Comparison of ENCODE assay signal across 8 cellular contexts in the genomic region with DNA sequence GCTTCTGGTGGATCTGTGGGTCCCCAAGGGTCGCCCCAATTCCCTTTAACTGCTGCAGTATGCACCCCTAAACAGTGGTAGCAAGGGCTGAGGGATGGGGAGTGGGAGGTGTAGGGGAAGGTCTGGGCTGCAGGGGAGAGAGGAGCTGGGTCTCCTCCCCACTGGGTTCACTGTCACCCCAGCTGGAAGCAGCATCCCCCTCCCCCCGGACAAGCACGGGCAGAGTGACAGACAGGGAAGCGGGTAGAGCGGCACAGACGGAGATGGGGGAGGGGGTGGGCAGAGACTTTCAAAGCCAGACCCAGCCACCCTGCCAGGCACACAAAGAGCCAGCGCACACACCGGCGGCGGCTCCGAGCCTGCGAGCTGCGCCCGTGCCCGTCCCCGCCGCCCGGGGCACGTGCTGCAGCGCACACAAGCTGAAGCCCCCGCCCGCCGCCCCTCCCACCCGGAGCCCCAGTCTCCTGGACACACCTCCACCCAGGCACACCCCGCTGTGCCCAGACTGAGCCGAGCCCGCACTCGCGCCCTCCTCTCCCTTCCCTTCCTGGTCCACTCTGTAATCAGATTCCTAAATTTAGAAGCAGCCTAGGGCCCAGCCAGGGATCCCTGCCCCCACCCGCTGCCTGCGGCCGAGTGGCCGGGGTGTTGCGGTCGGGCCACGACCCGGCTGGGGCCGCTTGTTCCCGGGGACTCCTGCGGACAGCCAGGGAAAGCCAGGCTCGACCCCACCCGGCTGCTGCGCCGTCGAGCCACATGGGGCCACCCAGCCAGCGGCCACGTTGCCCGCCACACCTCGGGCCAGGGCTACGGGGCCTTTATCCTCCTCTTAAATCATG. TPM values are rescaled to one million over a fixed set of nuclear protein-coding genes. Genes with fewer than 3 reads are reported as not detected.
DNase-seq lines count a peak whose midpoint lies in the region; ATAC-seq and TF ChIP-seq lines count a peak whose summit lies in the region.

No MANE protein-coding gene starts in this region.

- H3K79me2 ChIP-seq in smooth muscle cell (ENCODE audit: low read depth), result no peaks in the 10 kb centered on the region

- peak overlapping the region; percentile 99 for H3K4me2 ChIP-seq in smooth muscle cell

- intact Hi-C loops in CD4-positive, alpha-beta T cell (cut with DNase I, micrococcal nuclease), result no loop called here
- intact Hi-C loops in MCF 10A (cut with micrococcal nuclease), result no loop called here

- H4K20me1 ChIP-seq in smooth muscle cell (ENCODE audit: low read depth), result peaks cover 16% of the 10 kb centered on the region

- BruUV-seq in MCF 10A (replicated peaks; lab: Mats Ljungman, UMichigan), result no TSS peak

- H3K36me3 Mint-ChIP-seq in CD4-positive, alpha-beta T cell (ENCODE audit: low read depth), result no peaks in the 10 kb centered on the region
- H3K36me3 Mint-ChIP-seq in IgD-negative memory B cell, result no peaks in the 10 kb centered on the region
- no peaks in the 10 kb centered on the region for H3K36me3 Mint-ChIP-seq in MCF 10A (ENCODE audit: insufficient read depth, unreplicated experiment)

- H3K9me3 ChIP-seq in CD4-positive, alpha-beta T cell (ENCODE audit: control insufficient read depth, low read length), result no peaks in the 10 kb centered on the region
- H3K9me3 ChIP-seq in smooth muscle cell (replicated peaks; ENCODE audit: low read depth), result no peaks in the 10 kb centered on the region

- no peaks in the 10 kb centered on the region for H3K36me3 ChIP-seq in smooth muscle cell (ENCODE audit: low read depth)

- peak in 5 of 10 experiments; percentile 16 to 37 (median 29) for DNase-seq in CD4-positive, alpha-beta T cell
- no peak for DNase-seq in RWPE1 (ENCODE audit: low spot score)
- peak; percentile 23 for DNase-seq in MCF 10A (ENCODE audit: unreplicated experiment)
- peak; percentile 68 for DNase-seq in iPS-NIHi7 (ENCODE audit: extremely low spot score)
- peak; percentile 55 for DNase-seq in smooth muscle cell (lab: John Stamatoyannopoulos, UW; ENCODE audit: unreplicated experiment)

- H3K27ac Mint-ChIP-seq in CD4-positive, alpha-beta T cell, result no peak overlapping the region
- H3K27ac Mint-ChIP-seq in IgD-negative memory B cell (peak overlapping the region in 1 of 3 donors; percentile 3), MCF 10A (ENCODE audit: low read depth, unreplicated experiment) (no peak overlapping the region)

- H3K27me3 Mint-ChIP-seq in CD4-positive, alpha-beta T cell, result no peaks in the 10 kb centered on the region
- peaks cover 11% of the 10 kb centered on the region for H3K27me3 Mint-ChIP-seq in IgD-negative memory B cell
- H3K27me3 Mint-ChIP-seq in MCF 10A (ENCODE audit: insufficient read depth, unreplicated experiment), result no peaks in the 10 kb centered on the region

- peaks cover 16% of the 10 kb centered on the region for H3K4me1 Mint-ChIP-seq in CD4-positive, alpha-beta T cell (ENCODE audit: low read depth)
- H3K4me1 Mint-ChIP-seq in IgD-negative memory B cell, result peaks cover 0 to 8% (median 3%) of the 10 kb centered on the region in 3 donors
- peaks cover 6% of the 10 kb centered on the region for H3K4me1 Mint-ChIP-seq in MCF 10A (ENCODE audit: insufficient read depth, unreplicated experiment)

- TF ChIP-seq CTCF in CD4-positive, alpha-beta T cell (IDR thresholded peaks at IDR 0.05), result no peak
- TF ChIP-seq CTCF in RWPE1 (conservative IDR thresholded peaks at IDR 0.05; ENCODE audit: low read depth), result no peak
- TF ChIP-seq CTCF in MCF 10A (IDR thresholded peaks at IDR 0.05; ENCODE audit: unreplicated experiment), result no peak
- TF ChIP-seq CTCF in smooth muscle cell (IDR thresholded peaks at IDR 0.05; ENCODE audit: borderline replicate concordance, insufficient read depth, poor library complexity, severe bottlenecking), result no peak

- H3F3A ChIP-seq in smooth muscle cell (ENCODE audit: low read depth), result no peaks in the 10 kb centered on the region

- H3K4me1 ChIP-seq in smooth muscle cell (ENCODE audit: low read depth), result peaks cover 44% of the 10 kb centered on the region

- POLR2A ChIA-PET in CD4-positive, alpha-beta T cell (lab: Charles Lee), result interaction anchor here (1.3 to 2.9 kb wide), 3 partner anchors 29 to 79 kb away, joined by 4 to 13 read pairs (median 7); partner anchors contain the start of gene MARK2
- POLR2A ChIA-PET in RWPE1 (lab: Yijun Ruan, JAX; ENCODE audit: low non-redundant PET), result no interaction called here
- POLR2A ChIA-PET in MCF 10A (lab: Yijun Ruan, JAX), result interaction anchor here (0.5 kb wide), 1 partner anchor 1377 kb away, joined by 3 read pairs; no protein-coding TSS in a partner anchor

- H3K9me3 Mint-ChIP-seq in CD4-positive, alpha-beta T cell, result no peaks in the 10 kb centered on the region
- H3K9me3 Mint-ChIP-seq in IgD-negative memory B cell (no peaks in the 10 kb centered on the region), MCF 10A (ENCODE audit: unreplicated experiment) (no peaks in the 10 kb centered on the region)

- H3K4me3 ChIP-seq in smooth muscle cell, result peak overlapping the region; percentile 67

- ATAC-seq in CD4-positive, alpha-beta T cell (ENCODE audit: poor library complexity), result peak; percentile 47
- no peak for ATAC-seq in HG03571 (IDR thresholded peaks at IDR 0.05; ENCODE audit: unreplicated experiment)
- no peak for ATAC-seq in HG02852 (IDR thresholded peaks at IDR 0.05; ENCODE audit: unreplicated experiment)

- H3K27me3 ChIP-seq in CD4-positive, alpha-beta T cell (ENCODE audit: control insufficient read depth, insufficient read depth, low read length), result no peaks in the 10 kb centered on the region
- H3K27me3 ChIP-seq in smooth muscle cell (ENCODE audit: low read depth), result no peaks in the 10 kb centered on the region

- WGBS in smooth muscle cell (ENCODE audit: low lambda C conversion rate), result 5% methylated on average over 32 of the region's 50 CpGs

- no peak overlapping the region for H2AFZ ChIP-seq in smooth muscle cell (ENCODE audit: low read depth)

- peak overlapping the region; percentile 3 for H3K9ac ChIP-seq in smooth muscle cell (ENCODE audit: low read depth)

- CTCF ChIA-PET in CD4-positive, alpha-beta T cell (lab: Charles Lee), result interaction anchor here (1.1 to 1.5 kb wide), 3 partner anchors 11 to 81 kb away, joined by 3 to 6 read pairs (median 3); no protein-coding TSS in a partner anchor
- CTCF ChIA-PET in RWPE1 (lab: Yijun Ruan, JAX) (no interaction called here), MCF 10A (lab: Yijun Ruan, JAX) (interaction anchor here (0.6 to 1.4 kb wide), 5 partner anchors 11 to 362 kb away, joined by 3 to 5 read pairs (median 4); no protein-coding TSS in a partner anchor)

- H3K27ac ChIP-seq in CD4-positive, alpha-beta T cell (ENCODE audit: low read depth, low read length), result no peak overlapping the region
- H3K27ac ChIP-seq in RWPE1 (peak overlapping the region; percentile 72), smooth muscle cell (ENCODE audit: low read depth) (peak overlapping the region; percentile 36)

- peak overlapping the region; percentile 84 for H3K4me3 Mint-ChIP-seq in CD4-positive, alpha-beta T cell
- H3K4me3 Mint-ChIP-seq in IgD-negative memory B cell (peak overlapping the region; percentile 10 to 92 (median 76)), MCF 10A (ENCODE audit: unreplicated experiment) (peak overlapping the region; percentile 15)

RNA-seq across cellular contexts. Expression of gene RCOR2, which starts 0.9 kb away (rescaled TPM):
- not detected for total RNA-seq in CD4-positive, alpha-beta T cell
- polyA plus RNA-seq in IgD-negative memory B cell, result not detected
- 0.15 TPM in 1 of 2 replicates, not detected in the other for total RNA-seq in MCF 10A (2022)
- 5.5 and 8.5 TPM in 2 replicates for total RNA-seq in smooth muscle cell
- polyA plus RNA-seq in smooth muscle cell, result 8.3 and 8.7 TPM in 2 replicates

RNA-seq across cellular contexts. Expression of gene NAA40, which starts 20.9 kb away (rescaled TPM):
- 10 to 100 TPM; 11.8 to 14.0 TPM for total RNA-seq in CD4-positive, alpha-beta T cell
- 13.9 TPM for polyA plus RNA-seq in IgD-negative memory B cell
- total RNA-seq in MCF 10A (2022), result 11.7 and 13.4 TPM in 2 replicates
- 11.3 and 16.5 TPM in 2 replicates for total RNA-seq in smooth muscle cell
- 7.6 and 11.1 TPM in 2 replicates for polyA plus RNA-seq in smooth muscle cell

RNA-seq across cellular contexts. Expression of gene COX8A, which starts 56.5 kb away (rescaled TPM):
- 100 to 1,000 TPM in 1 of 2 experiments, 10 to 100 TPM in 1; 89.1 to 105 TPM for total RNA-seq in CD4-positive, alpha-beta T cell
- polyA plus RNA-seq in IgD-negative memory B cell, result 298 TPM
- total RNA-seq in MCF 10A (2022), result 461 and 466 TPM in 2 replicates
- total RNA-seq in smooth muscle cell, result 432 and 551 TPM in 2 replicates
- polyA plus RNA-seq in smooth muscle cell, result 534 and 549 TPM in 2 replicates

Comparison
In these comparisons a context has a peak if more than half of its experiments do, and no peak if none do; other contexts are left out.
1. H3K4me3 Mint-ChIP-seq: peak in every context shown above with its lines; median percentile 84 in CD4-positive, alpha-beta T cell; 76 in IgD-negative memory B cell; 15 in MCF 10A.